23 cellular contexts compared by ENCODE assay signal in genomic region chr6:17341891-17342290, GRCh38. TPM values are rescaled to one million over a fixed set of nuclear protein-coding genes. Genes with fewer than 3 reads are reported as not detected.
"Had no signal": no experiment of that assay in that cellular context is flagged by ENCODE, and none has a peak within 500 bp of the region (broad histone marks: within the 10 kb centered on the region; RNA-seq: fewer than 3 reads in every experiment).

No MANE protein-coding gene starts in this region.

- H2AFZ ChIP-seq: hepatocyte had no signal

- H3K27me3 ChIP-seq: colonic mucosa, esophagus squamous epithelium, gastroesophageal sphincter, heart left ventricle, hepatocyte, left lung had no signal

- H3K36me3 ChIP-seq: colonic mucosa, esophagus squamous epithelium, gastroesophageal sphincter, heart left ventricle, left lung, lower lobe of right lung had no signal

- H3K79me2 ChIP-seq: hepatocyte had no signal

- H3K9me3 ChIP-seq: colonic mucosa, esophagus squamous epithelium, gastroesophageal sphincter, heart left ventricle, lower lobe of right lung had no signal

- H3K27ac ChIP-seq: colonic mucosa, esophagus squamous epithelium, gastroesophageal sphincter, heart left ventricle, hepatocyte, left lung, lower lobe of right lung had no signal

- H3K4me2 ChIP-seq: hepatocyte had no signal

- H3K4me3 ChIP-seq: colonic mucosa, esophagus squamous epithelium, gastroesophageal sphincter, heart left ventricle, hepatocyte, left lung, lower lobe of right lung had no signal

- ATAC-seq: effector memory CD8-positive, alpha-beta T cell; esophagus mucosa; gastroesophageal sphincter; heart left ventricle; left cardiac atrium; left lung; left ventricle myocardium superior; lower lobe of right lung; naive thymus-derived CD4-positive, alpha-beta T cell; natural killer cell had no signal

- H3K4me1 ChIP-seq: esophagus squamous epithelium, gastroesophageal sphincter, heart left ventricle, left lung, lower lobe of right lung had no signal

- DNase-seq: colonic mucosa; cortex of kidney; effector CD8-positive, alpha-beta T cell; effector memory CD8-positive, alpha-beta T cell; endodermal cell; erythroblast; esophagus squamous epithelium; foreskin fibroblast; heart left ventricle; hypothalamus; immature natural killer cell; islet precursor cell; left cardiac atrium; left lung; left ventricle myocardium superior; lower lobe of right lung; mesendoderm; midbrain; naive thymus-derived CD4-positive, alpha-beta T cell; natural killer cell had no signal

RNA-seq across cellular contexts. Expression of gene CAP2, which starts 51.5 kb away (rescaled TPM):
- total RNA-seq: naive thymus-derived CD4-positive, alpha-beta T cell; natural killer cell had no signal
- polyA plus RNA-seq: immature natural killer cell; naive thymus-derived CD4-positive, alpha-beta T cell had no signal
